In the genomic region with DNA sequence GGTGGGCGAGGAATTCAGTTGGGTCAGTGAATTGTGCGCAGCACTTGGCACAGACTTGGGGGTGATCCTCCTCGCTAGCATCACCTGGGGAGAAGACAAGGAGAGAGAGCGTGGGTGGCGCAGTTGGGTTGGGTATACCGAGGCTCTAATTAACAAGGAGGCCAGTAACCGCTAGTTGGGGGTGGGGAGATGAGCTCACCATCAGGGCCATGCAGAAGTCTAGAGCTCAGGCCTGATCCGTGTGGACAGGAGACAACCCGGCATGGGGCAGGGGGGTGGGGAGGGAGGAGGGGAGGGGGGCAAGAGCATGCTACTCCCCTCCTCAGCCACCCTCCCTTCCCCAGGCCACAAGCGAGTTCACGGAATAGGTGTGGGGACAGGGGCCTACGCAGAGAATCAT, we compare ENCODE assay signal across 8 cellular contexts. TPM values are rescaled to one million over a fixed set of nuclear protein-coding genes. Genes with fewer than 3 reads are reported as not detected.
DNase-seq lines count a peak whose midpoint lies in the region; ATAC-seq and TF ChIP-seq lines count a peak whose summit lies in the region.

No MANE protein-coding gene starts in this region.

- no peaks in the 10 kb centered on the region for H3K4me1 Mint-ChIP-seq in MCF 10A (ENCODE audit: insufficient read depth, unreplicated experiment)

- TF ChIP-seq POLR2A in right lobe of liver (IDR thresholded peaks at IDR 0.05), result no peak

- TF ChIP-seq CTCF in AG09309 (IDR thresholded peaks at IDR 0.05; ENCODE audit: control insufficient read depth, insufficient read depth, low read depth, low read length, missing control alignments) (no peak), MCF 10A (IDR thresholded peaks at IDR 0.05; ENCODE audit: unreplicated experiment) (no peak), right lobe of liver (IDR thresholded peaks at IDR 0.05) (no peak), tibial artery (IDR thresholded peaks at IDR 0.05) (no peak)

- peaks cover 49% of the 10 kb centered on the region for H3K36me3 ChIP-seq in HUES6 (ENCODE audit: control insufficient read depth, insufficient read depth, low read length)
- H3K36me3 ChIP-seq in right lobe of liver, result no peaks in the 10 kb centered on the region
- H3K36me3 ChIP-seq in tibial artery, result peaks cover 0 to 23% (median 0%) of the 10 kb centered on the region in 3 donors

- 25% methylated on average over 4 of the region's 12 CpGs for WGBS in right lobe of liver (ENCODE audit: insufficient coverage, low coverage, low lambda C conversion rate, missing lambda C conversion rate)

- H3K27me3 Mint-ChIP-seq in MCF 10A (ENCODE audit: insufficient read depth, unreplicated experiment), result peaks cover 22% of the 10 kb centered on the region

- H3K36me3 Mint-ChIP-seq in MCF 10A (ENCODE audit: insufficient read depth, unreplicated experiment), result no peaks in the 10 kb centered on the region

- peak overlapping the region; percentile 33 for H3K4me3 Mint-ChIP-seq in MCF 10A (ENCODE audit: unreplicated experiment)

- CTCF ChIA-PET in MCF 10A (lab: Yijun Ruan, JAX), result interaction anchor here (1.6 to 2.5 kb wide), 3 partner anchors 15 to 32 kb away, joined by 3 to 12 read pairs (median 5); a partner anchor contains a TSS

- H3K27ac ChIP-seq in HUES6 (ENCODE audit: low read depth, low read length), result peak overlapping the region; percentile 87
- H3K27ac ChIP-seq in right lobe of liver, result no peak overlapping the region
- H3K27ac ChIP-seq in tibial artery, result peak overlapping the region; percentile 77 to 79

- intact Hi-C loops in MCF 10A (cut with micrococcal nuclease), result no loop called here
- intact Hi-C loops in right lobe of liver (cut with DNase I), result no loop called here
- intact Hi-C loops in tibial artery (cut with DNase I; ENCODE audit: low total_unique reads), result no loop called here

- H3K4me3 ChIP-seq in AG09309 (ENCODE audit: control insufficient read depth, low read depth, low read length), result peak overlapping the region; percentile 81
- peak overlapping the region; percentile 82 for H3K4me3 ChIP-seq in HUES6 (ENCODE audit: low read depth, low read length)
- peak overlapping the region; percentile 30 to 53 (median 45) for H3K4me3 ChIP-seq in right lobe of liver
- H3K4me3 ChIP-seq in tibial artery, result peak overlapping the region; percentile 69 to 96

- H3K27me3 ChIP-seq in HUES6 (ENCODE audit: control insufficient read depth, insufficient read depth, low read length) (no peaks in the 10 kb centered on the region), right lobe of liver (no peaks in the 10 kb centered on the region), tibial artery (no peaks in the 10 kb centered on the region)

- no peaks in the 10 kb centered on the region for H3K9me3 Mint-ChIP-seq in MCF 10A (ENCODE audit: unreplicated experiment)

- peak in 2 of 4 donors; percentile 3 to 23 for ATAC-seq in right lobe of liver
- no peak for ATAC-seq in GM18870 (IDR thresholded peaks at IDR 0.05; ENCODE audit: unreplicated experiment)
- no peak for ATAC-seq in left lobe of liver

- no TSS peak for BruUV-seq in MCF 10A (replicated peaks; lab: Mats Ljungman, UMichigan)

- H3K9me3 ChIP-seq in HUES6 (ENCODE audit: control insufficient read depth, insufficient read depth, low read depth, low read length) (no peaks in the 10 kb centered on the region), right lobe of liver (no peaks in the 10 kb centered on the region), tibial artery (no peaks in the 10 kb centered on the region)

- no peak for DNase-seq in AG09309 (ENCODE audit: low read depth)
- no peak for DNase-seq in MCF 10A (ENCODE audit: unreplicated experiment)
- DNase-seq in right lobe of liver, result no peak
- DNase-seq in tibial artery, result no peak
- DNase-seq in left lobe of liver (ENCODE audit: low spot score), result no peak
- DNase-seq in GDM1 (lab: John Stamatoyannopoulos, UW), result no peak

- POLR2A ChIA-PET in MCF 10A (lab: Yijun Ruan, JAX), result interaction anchor here (1.6 to 2.2 kb wide), 2 partner anchors 12 to 14 kb away, joined by 6 to 12 read pairs; a partner anchor contains a TSS

- H3K4me1 ChIP-seq in HUES6 (ENCODE audit: control insufficient read depth, insufficient read depth, low read length) (peaks cover 62% of the 10 kb centered on the region), right lobe of liver (no peaks in the 10 kb centered on the region), tibial artery (peaks cover 0 to 18% (median 9%) of the 10 kb centered on the region in 4 donors)

- H3K9ac ChIP-seq in HUES6 (ENCODE audit: low read length), result peak overlapping the region; percentile 84

- H3K27ac Mint-ChIP-seq in MCF 10A (ENCODE audit: low read depth, unreplicated experiment), result no peak overlapping the region

RNA-seq across cellular contexts. Expression of a gene that starts 0.6 kb away (rescaled TPM):
- total RNA-seq in MCF 10A (2022) (0.05 and 0.09 TPM in 2 replicates), right lobe of liver (1 to 10 TPM in 2 of 6 experiments, under 1 TPM in 4; 0.40 to 2.9 (median 0.69) TPM), left lobe of liver (0.68 TPM)

RNA-seq across cellular contexts. Expression of a gene that starts 14.4 kb away (rescaled TPM):
- total RNA-seq in MCF 10A (2022) (36.4 and 46.7 TPM in 2 replicates), right lobe of liver (10 to 100 TPM; 14.7 to 26.7 (median 18.4) TPM), left lobe of liver (13.4 TPM)

RNA-seq across cellular contexts. Expression of a gene that starts 48.6 kb away (rescaled TPM):
- total RNA-seq in MCF 10A (2022) (84.1 and 105 TPM in 2 replicates), right lobe of liver (10 to 100 TPM; 19.9 to 37.0 (median 33.3) TPM), left lobe of liver (28.0 TPM)

RNA-seq across cellular contexts. Expression of a gene that starts 48.8 kb away (rescaled TPM):
- total RNA-seq in MCF 10A (2022) (22.8 and 23.3 TPM in 2 replicates), right lobe of liver (1 to 10 TPM; 6.8 to 9.4 (median 8.0) TPM), left lobe of liver (7.1 TPM)

RNA-seq across cellular contexts. Expression of a gene that starts 54.3 kb away (rescaled TPM):
- total RNA-seq in MCF 10A (2022), result not detected in 2 replicates
- total RNA-seq in right lobe of liver, result not detected
- not detected for total RNA-seq in left lobe of liver

Comparison
In these comparisons a context has a peak if more than half of its experiments do, and no peak if none do; other contexts are left out.
1. H3K27ac ChIP-seq: peak in HUES6 (single experiment) and tibial artery (2 of 2); none in right lobe of liver (0 of 3).
2. Peak in every context shown above with its lines, with median percentiles within 50 percentile points of each other: H3K4me3 ChIP-seq.